24 cellular contexts compared by ENCODE assay signal in the genomic region with DNA sequence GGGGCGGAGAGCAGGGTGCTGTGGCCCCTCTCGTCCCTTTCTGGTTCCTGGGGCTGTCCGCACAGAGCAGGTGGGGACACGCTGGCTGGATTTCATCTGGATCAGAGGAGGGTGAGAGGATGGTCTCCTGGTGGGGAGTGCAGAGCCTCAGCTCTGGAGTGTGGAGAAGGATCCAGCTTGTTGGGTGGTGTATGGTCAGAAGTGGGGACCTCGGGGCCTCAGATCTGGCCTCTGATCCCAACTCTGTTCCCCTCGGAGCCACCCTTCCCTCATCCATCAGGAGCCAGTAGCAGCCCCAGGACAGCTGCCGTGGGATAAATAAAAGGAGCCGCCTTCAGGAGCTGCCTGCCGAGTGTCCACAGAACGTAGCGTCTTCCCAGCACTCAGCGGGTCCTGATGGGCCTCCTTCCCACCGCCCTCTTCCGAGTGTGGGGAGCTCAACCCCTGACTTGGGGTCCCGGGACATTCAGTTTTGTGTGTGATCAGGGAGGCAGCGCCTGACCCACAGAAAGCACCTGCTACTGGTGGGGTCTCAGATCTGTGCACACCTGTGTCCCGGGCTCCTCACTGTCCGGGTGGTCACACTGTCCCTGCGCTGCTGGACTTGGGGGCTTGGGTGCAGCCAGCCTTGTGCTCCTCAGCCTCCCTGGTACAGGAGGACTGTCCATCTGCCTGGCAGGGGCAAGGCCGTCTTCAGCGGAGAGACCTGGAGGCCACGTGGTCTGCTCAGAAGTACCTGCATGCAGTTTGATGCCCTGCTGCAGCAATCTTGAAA. TPM values are rescaled to one million over a fixed set of nuclear protein-coding genes. Genes with fewer than 3 reads are reported as not detected.
DNase-seq lines count a peak whose midpoint lies in the region; ATAC-seq, FAIRE-seq and TF ChIP-seq lines count a peak whose summit lies in the region.
"Had no signal": no experiment of that assay in that cellular context is flagged by ENCODE, and none has a peak within 500 bp of the region (broad histone marks: within the 10 kb centered on the region; RNA-seq: fewer than 3 reads in every experiment).

No MANE protein-coding gene starts in this region.

- H3K14ac ChIP-seq in mesenchymal stem cell (ENCODE audit: low read length in 2 of 2): no peak overlapping the region

- H3K36me3 ChIP-seq in right atrium auricular region (no peaks in the 10 kb centered on the region), aorta (ENCODE audit: control insufficient read depth in 1 of 2, insufficient read depth in 2 of 2, low read length in 1 of 2) (no peaks in the 10 kb centered on the region), adrenal gland (replicated peaks in 1 of 2) (no peaks in the 10 kb centered on the region), mesenchymal stem cell (ENCODE audit: control insufficient read depth in 1 of 2, insufficient read depth in 2 of 2, low read depth in 1 of 2, low read length in 2 of 2) (no peaks in the 10 kb centered on the region)
- H3K36me3 ChIP-seq: prostate gland had no signal

- H3K4me1 ChIP-seq in right atrium auricular region (peaks cover 0 to 7% of the 10 kb centered on the region in 2 donors), aorta (ENCODE audit: control insufficient read depth in 1 of 2, insufficient read depth in 2 of 2, low read length in 2 of 2) (no peaks in the 10 kb centered on the region), adrenal gland (replicated peaks in 1 of 2) (no peaks in the 10 kb centered on the region), mesenchymal stem cell (ENCODE audit: control insufficient read depth, insufficient read depth, low read depth, low read length) (no peaks in the 10 kb centered on the region)
- H3K4me1 ChIP-seq: prostate gland had no signal

- H3K27ac Mint-ChIP-seq in naive B cell: peak overlapping the region in 2 of 6 donors; percentile 70 to 83
- H3K27ac Mint-ChIP-seq: activated CD4-positive, alpha-beta memory T cell treated with anti-CD3 and anti-CD28 coated beads for 36 hours; HFFc6; nephron had no signal

- no peak overlapping the region for H2BK120ac ChIP-seq in mesenchymal stem cell (ENCODE audit: low read depth, low read length)

- H3K23ac ChIP-seq in mesenchymal stem cell (ENCODE audit: low read length in 2 of 2): no peak overlapping the region

- peaks cover 0 to 18% of the 10 kb centered on the region in 2 donors for H3K27me3 ChIP-seq in right atrium auricular region
- H3K27me3 ChIP-seq in aorta (ENCODE audit: control insufficient read depth in 1 of 2, insufficient read depth in 2 of 2, low read length in 1 of 2): no peaks in the 10 kb centered on the region
- peaks cover 57% of the 10 kb centered on the region for H3K27me3 ChIP-seq in adrenal gland
- peaks cover 56 to 84% of the 10 kb centered on the region in 2 experiments for H3K27me3 ChIP-seq in mesenchymal stem cell (ENCODE audit: control insufficient read depth in 1 of 2, insufficient read depth in 1 of 2, low read length in 2 of 2)

- H3K4ac ChIP-seq in mesenchymal stem cell (ENCODE audit: low read depth in 1 of 2, low read length in 2 of 2): no peak overlapping the region

- no peak for TF ChIP-seq CTCF in right atrium auricular region (IDR thresholded peaks at IDR 0.05)
- TF ChIP-seq CTCF in VCaP (conservative IDR thresholded peaks at IDR 0.05): no peak
- TF ChIP-seq CTCF in adrenal gland (IDR thresholded peaks at IDR 0.05): no peak

- H2BK15ac ChIP-seq in mesenchymal stem cell (ENCODE audit: low read depth, poor library complexity, severe bottlenecking): no peak overlapping the region

- peaks cover 14 to 51% (median 35%) of the 10 kb centered on the region in 3 donors for H3K27me3 Mint-ChIP-seq in naive B cell

- H4K8ac ChIP-seq in mesenchymal stem cell (ENCODE audit: low read length): no peak overlapping the region

- H2BK12ac ChIP-seq in mesenchymal stem cell (ENCODE audit: low read length in 2 of 2): no peak overlapping the region

- H3K36me3 Mint-ChIP-seq in naive B cell: no peaks in the 10 kb centered on the region
- H3K36me3 Mint-ChIP-seq: activated CD4-positive, alpha-beta memory T cell treated with anti-CD3 and anti-CD28 coated beads for 36 hours; activated naive CD4-positive, alpha-beta T cell treated with anti-CD3 and anti-CD28 coated beads, Interleukin-2, amount 10 ng/mL, durations not matched to agents 7 days and 5 days had no signal

- ATAC-seq in Right ventricle myocardium superior (ENCODE audit: poor library complexity): no peak
- no peak for ATAC-seq in naive B cell (ENCODE audit: low read depth in 2 of 2)
- peak; percentile 38 for ATAC-seq in aorta (ENCODE audit: low FRiP score)

- no peak overlapping the region for H3K4me2 ChIP-seq in mesenchymal stem cell (ENCODE audit: low read length, poor library complexity, severe bottlenecking)
- H3K4me2 ChIP-seq: smooth muscle cell had no signal

- intact Hi-C loops in Right ventricle myocardium superior (cut with DNase I) (no loop called here), aorta (cut with DNase I) (no loop called here), adrenal gland (cut with DNase I) (no loop called here)

- H3K4me3 Mint-ChIP-seq in naive B cell: peak overlapping the region in 6 of 8 donors; percentile 79 to 91 (median 86)
- H3K4me3 Mint-ChIP-seq: activated CD4-positive, alpha-beta memory T cell treated with anti-CD3 and anti-CD28 coated beads for 36 hours had no signal

- H3K27ac ChIP-seq in right atrium auricular region (no peak overlapping the region), VCaP (peak overlapping the region; percentile 26; the same call in 1 of the 2 replicates), aorta (ENCODE audit: low read depth in 1 of 2, low read length in 2 of 2) (no peak overlapping the region), adrenal gland (no peak overlapping the region), mesenchymal stem cell (ENCODE audit: low read length, poor library complexity, severe bottlenecking) (no peak overlapping the region)
- H3K27ac ChIP-seq: coronary artery, prostate gland had no signal

- no peak overlapping the region for H2BK5ac ChIP-seq in mesenchymal stem cell (ENCODE audit: low read depth, low read length, poor library complexity, severe bottlenecking)

- H3K4me1 Mint-ChIP-seq in naive B cell: peaks cover 16 to 24% (median 17%) of the 10 kb centered on the region in 3 donors

- no peaks in the 10 kb centered on the region for H3K9me3 ChIP-seq in right atrium auricular region
- H3K9me3 ChIP-seq in aorta (ENCODE audit: control insufficient read depth, low read length): no peaks in the 10 kb centered on the region
- no peaks in the 10 kb centered on the region for H3K9me3 ChIP-seq in adrenal gland (replicated peaks in 1 of 3)
- H3K9me3 ChIP-seq in mesenchymal stem cell (ENCODE audit: control insufficient read depth, low read length): no peaks in the 10 kb centered on the region
- H3K9me3 ChIP-seq: prostate gland had no signal

- peak; percentile 27 for DNase-seq in Right ventricle myocardium superior
- DNase-seq in right atrium auricular region (ENCODE audit: low spot score): no peak
- no peak for DNase-seq in naive B cell
- DNase-seq in aorta: peak; percentile 24 to 57
- DNase-seq in GM12892 (ENCODE audit: insufficient read length): no peak
- no peak for DNase-seq in adrenal gland
- no peak for DNase-seq in mesenchymal stem cell
- DNase-seq: activated CD4-positive, alpha-beta memory T cell treated with anti-CD3 and anti-CD28 coated beads for 36 hours; activated naive CD4-positive, alpha-beta T cell treated with anti-CD3 and anti-CD28 coated beads, Interleukin-2, amount 10 ng/mL, durations not matched to agents 7 days and 5 days; activated T-cell treated with anti-CD3 and anti-CD28 coated beads for 4 hours; HFFc6; KBM-7; NCI-H2029 treated with DMSO at 0.1 percent for 48 hours; NCI-H446 treated with DMSO at 0.1 percent for 48 hours; NK-92 treated with Interleukin-12 subunit alpha and Interleukin-12 subunit beta, amount 100 ng/mL, for 24 hours; RPMI8226; stimulated activated CD4-positive, alpha-beta T cell treated with anti-CD3 and anti-CD28 coated beads, Interleukin-4, amount 100 ng/mL, for 24 hours had no signal

- no peak overlapping the region for H4K91ac ChIP-seq in mesenchymal stem cell (ENCODE audit: low read length)

- no peak overlapping the region for H3K4me3 ChIP-seq in right atrium auricular region
- no peak overlapping the region for H3K4me3 ChIP-seq in aorta (ENCODE audit: low read length in 2 of 2)
- H3K4me3 ChIP-seq in adrenal gland: no peak overlapping the region
- H3K4me3 ChIP-seq in mesenchymal stem cell (ENCODE audit: insufficient read depth in 1 of 2, low read depth in 1 of 2, low read length in 2 of 2): no peak overlapping the region
- H3K4me3 ChIP-seq: prostate gland, smooth muscle cell had no signal

- no peaks in the 10 kb centered on the region for H3K79me1 ChIP-seq in mesenchymal stem cell (replicated peaks; ENCODE audit: low read length, poor library complexity, severe bottlenecking)

- FAIRE-seq in GM12892 (lab: Jason Lieb, UNC): no peak

- no peak overlapping the region for H2AK5ac ChIP-seq in mesenchymal stem cell (ENCODE audit: low read length, severe bottlenecking)

- H3K9ac ChIP-seq in mesenchymal stem cell (ENCODE audit: low read length): no peak overlapping the region

- TF ChIP-seq POLR2A in GM12892 (IDR thresholded peaks at IDR 0.05; ENCODE audit: low read depth, low read length) (no peak), adrenal gland (IDR thresholded peaks at IDR 0.05) (no peak)

- WGBS in aorta, 2 donors: 59% methylated on average over 21 to 22 of the region's 22 CpGs
- WGBS in adrenal gland, 4 donors: 38 to 61% (median 56%) methylated on average over 9 to 22 of the region's 22 CpGs
- 66% methylated on average over 20 of the region's 22 CpGs for WGBS in mesenchymal stem cell

- no peaks in the 10 kb centered on the region for H3K9me3 Mint-ChIP-seq in naive B cell
- H3K9me3 Mint-ChIP-seq: activated CD4-positive, alpha-beta memory T cell treated with anti-CD3 and anti-CD28 coated beads for 36 hours; activated naive CD4-positive, alpha-beta T cell treated with anti-CD3 and anti-CD28 coated beads, Interleukin-2, amount 10 ng/mL, durations not matched to agents 7 days and 5 days; HFFc6; nephron had no signal

- no peak overlapping the region for H2AFZ ChIP-seq in mesenchymal stem cell (ENCODE audit: low read depth, low read length)

- H3K18ac ChIP-seq in mesenchymal stem cell (ENCODE audit: low read depth in 1 of 2, low read length in 2 of 2): no peak overlapping the region

RNA-seq across cellular contexts. Expression of a gene that starts 25.4 kb away (rescaled TPM):
- total RNA-seq in Right ventricle myocardium superior (not detected), right atrium auricular region (not detected), aorta (not detected), adrenal gland (not detected)
- polyA plus RNA-seq in naive B cell (ENCODE audit: low read depth in 6 of 6) (not detected), aorta (not detected), adrenal gland (not detected)
- polyA plus RNA-seq in GM12892 (2012; ENCODE audit: missing spikeins): not detected
- polyA plus RNA-seq in mesenchymal stem cell (2013, experiment 1 of 2): not detected
- polyA plus RNA-seq in mesenchymal stem cell (2013, experiment 2 of 2): not detected
- total RNA-seq: activated CD4-positive, alpha-beta memory T cell treated with anti-CD3 and anti-CD28 coated beads for 36 hours; HFFc6; lung microvascular endothelial cell; smooth muscle cell had no signal
- polyA plus RNA-seq: smooth muscle cell, urinary bladder had no signal

Comparison
In these comparisons a context has a peak if more than half of its experiments do, and no peak if none do; other contexts are left out.
1. DNase-seq: peak in Right ventricle myocardium superior (single experiment) and aorta (2 of 2); none in right atrium auricular region (single experiment), naive B cell (single experiment), GM12892 (single experiment), adrenal gland (0 of 7) and mesenchymal stem cell (single experiment).